ENCODE assay signal across 24 cellular contexts in the genomic region with DNA sequence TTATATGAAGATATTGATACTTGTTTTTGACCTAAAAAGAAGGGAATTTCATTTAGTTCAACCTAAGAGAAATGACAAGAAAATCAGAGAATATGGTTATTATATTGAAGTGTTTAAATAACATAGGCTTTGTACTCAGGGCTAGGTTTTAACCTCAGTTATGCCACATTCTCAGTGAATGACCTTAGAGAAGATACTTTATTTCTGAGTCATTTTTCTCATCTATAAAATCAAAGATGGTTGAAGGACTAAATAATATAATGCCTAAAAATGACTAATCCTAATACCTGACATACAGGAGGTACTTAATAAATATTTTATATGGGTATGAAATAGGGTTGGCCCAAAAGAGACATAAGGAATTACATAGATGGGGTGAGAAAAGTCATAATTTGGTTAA.
"Had no signal": no experiment of that assay in that cellular context is flagged by ENCODE, and none has a peak within 500 bp of the region (broad histone marks: within the 10 kb centered on the region; RNA-seq: fewer than 3 reads in every experiment).

No MANE protein-coding gene starts in this region.

- H3K9me3 ChIP-seq: adrenal gland, left lung, tibial nerve had no signal

- H3K27me3 Mint-ChIP-seq: effector memory CD8-positive, alpha-beta T cell; T-cell had no signal

- H3K4me1 ChIP-seq: adrenal gland, left lung, tibial nerve had no signal

- ATAC-seq: activated naive CD4-positive, alpha-beta T cell treated with anti-CD3 and anti-CD28 coated beads, Interleukin-2, amount 50 U/mL, for 72 hours; activated T-cell treated with anti-CD3 and anti-CD28 coated beads, Interleukin-2, amount 50 U/mL, for 4 hours; effector memory CD8-positive, alpha-beta T cell; left lung; sciatic nerve; stimulated activated naive CD8-positive, alpha-beta T cell treated with anti-CD3 and anti-CD28 coated beads, Interleukin-15, Interleukin-2, amounts not matched to agents 100 U/mL and 50 U/mL, for 24 hours; T-cell had no signal

- H3K9me3 Mint-ChIP-seq: activated naive CD4-positive, alpha-beta T cell treated with anti-CD3 and anti-CD28 coated beads, Interleukin-2, amount 50 U/mL, for 72 hours; activated T-cell treated with anti-CD3 and anti-CD28 coated beads, Interleukin-2, amount 50 U/mL, for 4 hours; effector memory CD8-positive, alpha-beta T cell; nephron; T-cell had no signal

- FAIRE-seq: urothelium cell line had no signal

- H3K4me3 Mint-ChIP-seq: activated T-cell treated with anti-CD3 and anti-CD28 coated beads, Interleukin-2, amount 50 U/mL, for 4 hours; effector memory CD8-positive, alpha-beta T cell; nephron; T-cell had no signal

- H3K27me3 ChIP-seq: adrenal gland, left lung, tibial nerve had no signal

- H3K27ac ChIP-seq: adrenal gland, epithelial cell of prostate, left lung, tibial nerve had no signal

- H3K4me3 ChIP-seq: adrenal gland, left lung, tibial nerve had no signal

- H3K4me1 Mint-ChIP-seq: nephron had no signal

- H3K27ac Mint-ChIP-seq: nephron had no signal

- DNase-seq: activated CD4-positive, alpha-beta T cell treated with anti-CD3 and anti-CD28 coated beads for 48 hours; activated CD4-positive, CD25-positive, alpha-beta regulatory T cell; activated CD8-positive, alpha-beta memory T cell treated with anti-CD3 and anti-CD28 coated beads, Interleukin-2, amount 50 U/mL, for 4 hours; activated effector memory CD4-positive, alpha-beta T cell treated with anti-CD3 and anti-CD28 coated beads, Interleukin-2, amount 50 U/mL, for 16 hours; activated T-cell treated with anti-CD3 and anti-CD28 coated beads, Interleukin-2, amount 50 U/mL, for 4 hours; adrenal gland; dermis blood vessel endothelial cell; effector memory CD8-positive, alpha-beta T cell; foreskin fibroblast; glutamatergic neuron; hippocampal formation; left lung; midbrain; nucleus accumbens; stimulated activated naive CD8-positive, alpha-beta T cell treated with anti-CD3 and anti-CD28 coated beads, Interleukin-15, Interleukin-2, amounts not matched to agents 100 U/mL and 50 U/mL, for 24 hours; substantia nigra; T-cell; T-helper 9 cell had no signal
